Comparison of ENCODE assay signal across 8 cellular contexts in genomic region chr9:134612309-134612708, GRCh38. TPM values are rescaled to one million over a fixed set of nuclear protein-coding genes. Genes with fewer than 3 reads are reported as not detected.
"Had no signal": no experiment of that assay in that cellular context is flagged by ENCODE, and none has a peak within 500 bp of the region (broad histone marks: within the 10 kb centered on the region; RNA-seq: fewer than 3 reads in every experiment).

No MANE protein-coding gene starts in this region.

- ATAC-seq: HepG2, K562 had no signal

- DNase-seq: IMR-90, KBM-7, KG1 had no signal

- FAIRE-seq: HepG2, HTR-8/SVneo, K562 had no signal

- H3K4me3 ChIP-seq: K562 had no signal

- H3K27ac ChIP-seq: HL-60 had no signal

RNA-seq across cellular contexts. Expression of gene COL5A1, which starts 29.3 kb away (rescaled TPM):
- total RNA-seq: HepG2 had no signal
- polyA plus RNA-seq: HepG2, IgD-negative memory B cell had no signal
